ENCODE assay signal across 33 cellular contexts in genomic region chr15:31478781-31479221, GRCh38.
DNase-seq lines count a peak whose midpoint lies in the region; ATAC-seq, FAIRE-seq and TF ChIP-seq lines count a peak whose summit lies in the region.
"Had no signal": no experiment of that assay in that cellular context is flagged by ENCODE, and none has a peak within 500 bp of the region (broad histone marks: within the 10 kb centered on the region; RNA-seq: fewer than 3 reads in every experiment).

No MANE protein-coding gene starts in this region.

- TF ChIP-seq POLR2A in transverse colon (IDR thresholded peaks at IDR 0.05), result no peak

- no peak for FAIRE-seq in RCC 7860 (lab: Jason Lieb, UNC)
- FAIRE-seq: bronchial epithelial cell, GM12891, H54 had no signal

- peaks cover 63% of the 10 kb centered on the region for H3K4me1 Mint-ChIP-seq in activated T-cell treated with anti-CD3 and anti-CD28 coated beads, Interleukin-2, amount 50 U/mL, for 72 hours (ENCODE audit: low read depth)
- peaks cover 47% of the 10 kb centered on the region for H3K4me1 Mint-ChIP-seq in activated naive CD8-positive, alpha-beta T cell treated with anti-CD3 and anti-CD28 coated beads for 36 hours
- peaks cover 21 to 67% (median 56%) of the 10 kb centered on the region in 7 donors for H3K4me1 Mint-ChIP-seq in naive thymus-derived CD4-positive, alpha-beta T cell

- CTCF ChIA-PET in naive thymus-derived CD4-positive, alpha-beta T cell (lab: Charles Lee), result interaction anchor here (2.2 kb wide), 1 partner anchor 10 kb away, joined by 11 read pairs; no protein-coding TSS in a partner anchor

- no peak overlapping the region for H3K27ac ChIP-seq in naive thymus-derived CD4-positive, alpha-beta T cell (ENCODE audit: low read depth, low read length)
- no peak overlapping the region for H3K27ac ChIP-seq in transverse colon
- H3K27ac ChIP-seq: colonic mucosa, tibial nerve had no signal

- no peaks in the 10 kb centered on the region for H3K27me3 ChIP-seq in naive thymus-derived CD4-positive, alpha-beta T cell (ENCODE audit: control insufficient read depth in 2 of 2, insufficient read depth in 2 of 2, low read length in 2 of 2)
- peaks cover 20% of the 10 kb centered on the region for H3K27me3 ChIP-seq in transverse colon
- H3K27me3 ChIP-seq: colonic mucosa had no signal

- no peak for ATAC-seq in activated T-cell treated with anti-CD3 and anti-CD28 coated beads, Interleukin-2, amount 50 U/mL, for 72 hours (replicated peaks in 1 of 2)
- ATAC-seq in naive thymus-derived CD4-positive, alpha-beta T cell, result no peak
- ATAC-seq: activated T-helper 17 cell treated with anti-CD3 and anti-CD28 coated beads, Interleukin-2, amount 50 U/mL, for 72 hours; left lobe of liver; Panc1; right cardiac atrium; stimulated activated naive CD8-positive, alpha-beta T cell treated with anti-CD3 and anti-CD28 coated beads, Interleukin-15, amount 100 ng/mL, for 72 hours; WTC11 had no signal

- POLR2A ChIA-PET in naive thymus-derived CD4-positive, alpha-beta T cell (lab: Charles Lee), result no interaction called here

- no peak overlapping the region for H3K4me3 ChIP-seq in naive thymus-derived CD4-positive, alpha-beta T cell (ENCODE audit: low read length)
- no peak overlapping the region for H3K4me3 ChIP-seq in transverse colon
- H3K4me3 ChIP-seq: colonic mucosa, tibial nerve had no signal

- H3K36me3 Mint-ChIP-seq in activated T-cell treated with anti-CD3 and anti-CD28 coated beads, Interleukin-2, amount 50 U/mL, for 72 hours (ENCODE audit: insufficient read depth in 2 of 2), result peaks cover 11% of the 10 kb centered on the region in 2 donors
- H3K36me3 Mint-ChIP-seq in activated naive CD8-positive, alpha-beta T cell treated with anti-CD3 and anti-CD28 coated beads for 36 hours, result peaks cover 50% of the 10 kb centered on the region
- H3K36me3 Mint-ChIP-seq in naive thymus-derived CD4-positive, alpha-beta T cell, result peaks cover 0 to 53% (median 6%) of the 10 kb centered on the region in 5 donors
- H3K36me3 Mint-ChIP-seq: memory B cell, WTC11 had no signal

- peak overlapping the region in 1 of 2 donors; percentile 17 for H3K4me3 Mint-ChIP-seq in activated T-cell treated with anti-CD3 and anti-CD28 coated beads, Interleukin-2, amount 50 U/mL, for 72 hours
- H3K4me3 Mint-ChIP-seq in activated naive CD8-positive, alpha-beta T cell treated with anti-CD3 and anti-CD28 coated beads for 36 hours, result no peak overlapping the region
- no peak overlapping the region for H3K4me3 Mint-ChIP-seq in naive thymus-derived CD4-positive, alpha-beta T cell
- H3K4me3 Mint-ChIP-seq: activated naive CD4-positive, alpha-beta T cell treated with anti-CD3 and anti-CD28 coated beads, Interleukin-2, amount 50 U/mL, for 24 hours; activated T-helper 17 cell treated with anti-CD3 and anti-CD28 coated beads, Interleukin-2, amount 50 U/mL, for 72 hours; B cell; memory B cell; WTC11 had no signal

- no peaks in the 10 kb centered on the region for H3K36me3 ChIP-seq in naive thymus-derived CD4-positive, alpha-beta T cell (ENCODE audit: control insufficient read depth in 2 of 3, insufficient read depth in 3 of 3, low read length in 3 of 3)
- H3K36me3 ChIP-seq in transverse colon, result no peaks in the 10 kb centered on the region
- H3K36me3 ChIP-seq: colonic mucosa, tibial nerve had no signal

- H3K27me3 Mint-ChIP-seq in activated T-cell treated with anti-CD3 and anti-CD28 coated beads, Interleukin-2, amount 50 U/mL, for 72 hours (ENCODE audit: low read depth), result no peaks in the 10 kb centered on the region
- H3K27me3 Mint-ChIP-seq in activated naive CD8-positive, alpha-beta T cell treated with anti-CD3 and anti-CD28 coated beads for 36 hours, result no peaks in the 10 kb centered on the region
- H3K27me3 Mint-ChIP-seq in naive thymus-derived CD4-positive, alpha-beta T cell, result no peaks in the 10 kb centered on the region
- H3K27me3 Mint-ChIP-seq: activated naive CD4-positive, alpha-beta T cell treated with anti-CD3 and anti-CD28 coated beads, Interleukin-2, amount 50 U/mL, for 24 hours; activated T-helper 17 cell treated with anti-CD3 and anti-CD28 coated beads, Interleukin-2, amount 50 U/mL, for 72 hours; stimulated activated naive CD8-positive, alpha-beta T cell treated with anti-CD3 and anti-CD28 coated beads, Interleukin-15, amount 100 ng/mL, for 72 hours had no signal

- TF ChIP-seq CTCF in transverse colon (IDR thresholded peaks at IDR 0.05), result no peak

- TF ChIP-seq EP300 in transverse colon (IDR thresholded peaks at IDR 0.05; ENCODE audit: low read depth), result no peak

- 88 to 100% methylated on average over 1 to 12 of the region's 12 CpGs for WGBS in transverse colon (ENCODE audit: low coverage in 1 of 2), 2 donors

- in situ Hi-C loops in transverse colon (cut with MboI; ENCODE audit: low pct_ligation_motif_present in 1 of 4, low pct_unique_long_range_greater_than_20kb in 1 of 4, low sequenced_read_pairs in 3 of 4), result no loop called here

- H3K4me1 ChIP-seq in naive thymus-derived CD4-positive, alpha-beta T cell (ENCODE audit: control insufficient read depth in 2 of 2, insufficient read depth in 2 of 2, low read length in 2 of 2), result peaks cover 17 to 30% of the 10 kb centered on the region in 2 donors
- peaks cover 0 to 7% (median 0%) of the 10 kb centered on the region in 4 donors for H3K4me1 ChIP-seq in transverse colon
- H3K4me1 ChIP-seq: colonic mucosa had no signal

- intact Hi-C loops in naive thymus-derived CD4-positive, alpha-beta T cell (cut with micrococcal nuclease), result no loop called here
- intact Hi-C loops in transverse colon (cut with DNase I; ENCODE audit: low total_unique reads), result no loop called here

- peaks cover 0 to 9% of the 10 kb centered on the region in 2 donors for H3K9me3 Mint-ChIP-seq in activated T-cell treated with anti-CD3 and anti-CD28 coated beads, Interleukin-2, amount 50 U/mL, for 72 hours
- peaks cover 11% of the 10 kb centered on the region for H3K9me3 Mint-ChIP-seq in activated naive CD8-positive, alpha-beta T cell treated with anti-CD3 and anti-CD28 coated beads for 36 hours
- H3K9me3 Mint-ChIP-seq in naive thymus-derived CD4-positive, alpha-beta T cell, result peaks cover 0 to 5% (median 0%) of the 10 kb centered on the region in 11 donors

- no peak for DNase-seq in activated T-cell treated with anti-CD3 and anti-CD28 coated beads, Interleukin-2, amount 50 U/mL, for 72 hours
- DNase-seq in activated T-cell treated with anti-CD3 and anti-CD28 coated beads for 4 hours (no peak), transverse colon (peak; percentile 5), NCI-H2171 treated with DMSO at 0.1 percent for 48 hours (lab: John Stamatoyannopoulos, UW) (no peak), KG1 (lab: John Stamatoyannopoulos, UW) (no peak), RCC 7860 (ENCODE audit: low spot score) (no peak)
- no peak for DNase-seq in activated naive CD8-positive, alpha-beta T cell treated with anti-CD3 and anti-CD28 coated beads for 36 hours
- DNase-seq in naive thymus-derived CD4-positive, alpha-beta T cell, result peak in 1 of 9 donors; percentile 10
- DNase-seq: activated CD4-positive, alpha-beta T cell treated with anti-CD3 and anti-CD28 coated beads, Interleukin-2, amount 50 U/mL, for 1 hour; anterior cingulate cortex; colonic mucosa; DMS153; effector CD8-positive, alpha-beta T cell; Kasumi-1; NCI-H1436 treated with DMSO at 0.1 percent for 48 hours; NCI-H2107; NCI-H446; NCI-H748 treated with DMSO at 0.1 percent for 48 hours; SIG-M5; stimulated activated CD8-positive, alpha-beta memory T cell treated with anti-CD3 and anti-CD28 coated beads, Interleukin-4, amount 100 ng/mL, for 48 hours; stimulated activated naive CD8-positive, alpha-beta T cell treated with anti-CD3 and anti-CD28 coated beads, Interleukin-15, amount 100 ng/mL, for 72 hours had no signal

- no peaks in the 10 kb centered on the region for H3K9me3 ChIP-seq in naive thymus-derived CD4-positive, alpha-beta T cell (ENCODE audit: control insufficient read depth in 2 of 3, low read length in 3 of 3)
- no peaks in the 10 kb centered on the region for H3K9me3 ChIP-seq in transverse colon
- H3K9me3 ChIP-seq: colonic mucosa, tibial nerve had no signal

- H3K27ac Mint-ChIP-seq in activated T-cell treated with anti-CD3 and anti-CD28 coated beads, Interleukin-2, amount 50 U/mL, for 72 hours, result peak overlapping the region; percentile 78
- peak overlapping the region; percentile 55 for H3K27ac Mint-ChIP-seq in activated naive CD8-positive, alpha-beta T cell treated with anti-CD3 and anti-CD28 coated beads for 36 hours
- peak overlapping the region in 7 of 9 donors; percentile 7 to 66 (median 53) for H3K27ac Mint-ChIP-seq in naive thymus-derived CD4-positive, alpha-beta T cell
- H3K27ac Mint-ChIP-seq: activated naive CD4-positive, alpha-beta T cell treated with anti-CD3 and anti-CD28 coated beads, Interleukin-2, amount 50 U/mL, for 24 hours; activated T-helper 17 cell treated with anti-CD3 and anti-CD28 coated beads, Interleukin-2, amount 50 U/mL, for 72 hours; B cell; memory B cell; WTC11 had no signal
